ENCODE assay signal across 17 cellular contexts in the genomic region with DNA sequence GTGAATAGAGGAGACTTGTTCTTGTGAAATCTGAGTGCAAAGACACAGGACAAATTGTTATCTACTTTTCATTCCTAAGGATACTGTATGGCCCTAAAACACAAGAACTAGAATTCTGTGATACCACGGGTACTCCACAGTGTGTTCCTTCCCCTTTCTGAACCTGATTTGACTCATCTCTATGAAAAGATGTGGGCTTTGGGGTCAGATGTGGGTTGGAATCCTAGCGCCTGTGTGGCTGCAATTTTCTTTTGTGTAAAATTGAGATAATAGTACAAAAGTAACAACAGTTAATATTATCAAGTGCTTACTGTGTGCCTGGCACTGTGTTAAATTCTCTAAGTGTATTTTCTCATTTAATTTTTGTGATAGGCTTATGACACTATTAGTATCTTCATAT. TPM values are rescaled to one million over a fixed set of nuclear protein-coding genes. Genes with fewer than 3 reads are reported as not detected.
DNase-seq lines count a peak whose midpoint lies in the region; ATAC-seq, FAIRE-seq and TF ChIP-seq lines count a peak whose summit lies in the region.
"Had no signal": no experiment of that assay in that cellular context is flagged by ENCODE, and none has a peak within 500 bp of the region (broad histone marks: within the 10 kb centered on the region; RNA-seq: fewer than 3 reads in every experiment).

No MANE protein-coding gene starts in this region.

- no peak for TF ChIP-seq CTCF in brain microvascular endothelial cell (IDR thresholded peaks at IDR 0.05; ENCODE audit: low read depth, low read length, missing control alignments)

- H3K27ac ChIP-seq in brain microvascular endothelial cell: peak overlapping the region; percentile 17
- H3K27ac ChIP-seq: GM23248 had no signal

- peak; percentile 71 for FAIRE-seq in GM12891 (lab: Jason Lieb, UNC)
- FAIRE-seq: bronchial epithelial cell, HTR-8/SVneo had no signal

- in situ Hi-C loops in GM18951 (cut with MboI; ENCODE audit: low sequenced_read_pairs, unreplicated experiment): no loop called here
- in situ Hi-C loops in brain microvascular endothelial cell (cut with HindIII; ENCODE audit: low pct_ligation_motif_present, low sequenced_read_pairs): no loop called here

- TF ChIP-seq POLR2A in GM12891 (IDR thresholded peaks at IDR 0.05; ENCODE audit: low read depth, low read length): peak; percentile 55; the same call in 1 of the 2 replicates
- peak; percentile 1 for TF ChIP-seq POLR2A in GM18951 (IDR thresholded peaks at IDR 0.05; ENCODE audit: extremely low read depth, insufficient read depth, insufficient read length)

- DNase-seq in GM12891 (ENCODE audit: insufficient read length, low spot score) (no peak), brain microvascular endothelial cell (no peak), NCI-H1417 (lab: John Stamatoyannopoulos, UW) (no peak)
- DNase-seq: activated CD8-positive, alpha-beta memory T cell treated with anti-CD3 and anti-CD28 coated beads for 24 hours; activated naive CD4-positive, alpha-beta T cell treated with Interleukin-2 at 50 U/mL for 16 hours; BE2C; DMS79 treated with DMSO at 0.1 percent for 48 hours; effector CD4-positive, alpha-beta T cell; GM23248; left lung; stimulated activated CD4-positive, alpha-beta T cell treated with anti-CD3 and anti-CD28 coated beads, Interleukin-15, amount 100 ng/mL, for 24 hours had no signal

- peaks cover 24% of the 10 kb centered on the region for H3K36me3 ChIP-seq in brain microvascular endothelial cell (replicated peaks)
- H3K36me3 ChIP-seq: BE2C had no signal

- peak; percentile 53 for ATAC-seq in HG03457 (IDR thresholded peaks at IDR 0.05; ENCODE audit: unreplicated experiment)
- no peak for ATAC-seq in HG03039 (IDR thresholded peaks at IDR 0.05; ENCODE audit: unreplicated experiment)
- no peak for ATAC-seq in GM18517 (IDR thresholded peaks at IDR 0.05; ENCODE audit: unreplicated experiment)
- ATAC-seq: left lung had no signal

- no peak overlapping the region for H3K4me3 ChIP-seq in brain microvascular endothelial cell (ENCODE audit: low read depth, low read length)
- H3K4me3 ChIP-seq: GM23248, left lung had no signal

- no peaks in the 10 kb centered on the region for H3K27me3 ChIP-seq in brain microvascular endothelial cell (replicated peaks)
- H3K27me3 ChIP-seq: BE2C, left lung had no signal

TF ChIP-seq in GM12891, 5 proteins besides CTCF, POLR2A, EP300 and RAD21:
- TF ChIP-seq PAX5 (IDR thresholded peaks at IDR 0.05; ENCODE audit: insufficient read depth, low read length, severe bottlenecking) (no peak), SPI1 (IDR thresholded peaks at IDR 0.05; ENCODE audit: low read depth, low read length) (peak; percentile 61)

RNA-seq across cellular contexts. Expression of a gene that starts 8.1 kb away (rescaled TPM):
- 1,164 TPM for polyA plus RNA-seq in GM12891 (2012; ENCODE audit: low read depth, missing spikeins)

RNA-seq across cellular contexts. Expression of a gene that starts 27.9 kb away (rescaled TPM):
- polyA plus RNA-seq in GM12891 (2012; ENCODE audit: low read depth, missing spikeins): 19.7 TPM
